In genomic region chr7:5408777-5409176, GRCh38 we compare ENCODE assay signal across 1 cellular context.
TF ChIP-seq lines count a peak whose summit lies in the region.

No MANE protein-coding gene starts in this region.

TF ChIP-seq in HepG2, 621 proteins besides CTCF, POLR2A, EP300 and RAD21 (continued from another document):
- no peak for TF ChIP-seq SNAPC4 (CRISPR knock-in tag; IDR thresholded peaks at IDR 0.05)
- 0 out of 2 replicates have a peak, but pooled peaks have one; percentile 41 for TF ChIP-seq RBFOX2 (IDR thresholded peaks at IDR 0.05; ENCODE audit: low read depth, low read length)
- no peak for TF ChIP-seq IKZF5 (CRISPR knock-in tag; IDR thresholded peaks at IDR 0.05)
- TF ChIP-seq NCOA5 (CRISPR knock-in tag; IDR thresholded peaks at IDR 0.05) = no peak
- no peak for TF ChIP-seq ZBTB37 (CRISPR knock-in tag; IDR thresholded peaks at IDR 0.05)
- 0 out of 2 replicates have a peak, but pooled peaks have one; percentile 13 for TF ChIP-seq FOSL2 (CRISPR knock-in tag; IDR thresholded peaks at IDR 0.05)
- peak; percentile 51 for TF ChIP-seq RBM22 (optimal IDR thresholded peaks at IDR 0.05; ENCODE audit: low read length)
- no peak for TF ChIP-seq HNF4A (CRISPR knock-in tag; IDR thresholded peaks at IDR 0.05)
- no peak for TF ChIP-seq AFF4 (CRISPR knock-in tag; IDR thresholded peaks at IDR 0.05)
- peak; percentile 54; the same call in 1 of the 2 replicates for TF ChIP-seq ZBTB33 (CRISPR knock-in tag; IDR thresholded peaks at IDR 0.05)
